1 cellular context compared by ENCODE assay signal in the genomic region with DNA sequence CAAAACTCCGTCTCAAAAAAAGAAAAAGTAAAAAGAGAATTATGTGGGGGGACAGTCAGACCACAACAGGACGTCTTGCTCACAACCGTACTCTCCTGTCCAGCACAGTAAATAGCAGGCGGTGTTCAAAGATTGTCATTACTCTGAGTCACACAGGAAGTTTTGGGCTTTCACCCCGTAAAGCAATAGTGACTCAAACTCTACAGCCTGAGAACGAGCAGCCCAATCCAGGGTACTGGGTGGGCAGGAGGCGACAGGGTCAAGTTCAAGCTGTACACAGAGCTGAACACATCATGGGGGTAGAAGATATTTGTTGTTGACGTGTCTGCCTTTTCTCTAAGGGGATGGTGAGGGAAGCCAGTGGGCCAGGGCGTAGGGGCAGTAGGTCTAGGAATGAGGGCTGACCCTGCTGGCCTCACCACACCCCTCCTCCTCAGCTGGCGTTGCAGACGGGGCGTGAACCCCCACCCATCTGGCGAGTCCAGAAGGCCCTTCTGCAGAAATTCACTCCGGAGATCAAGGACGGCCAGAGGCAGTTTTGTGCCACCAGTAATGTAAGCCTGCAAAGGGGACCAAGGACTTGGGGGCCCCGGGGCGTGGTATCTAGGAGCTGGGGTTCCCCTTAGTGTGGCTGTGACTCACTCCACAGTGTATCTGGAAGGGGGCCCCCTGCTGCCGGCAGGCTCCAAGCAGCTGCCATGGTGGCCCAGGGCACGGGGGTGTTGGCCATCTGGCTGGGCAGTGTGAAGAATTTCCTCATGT.
A peak's percentile ranks its signal among the peaks of the same experiment; 100 is the strongest.
TF ChIP-seq lines count a peak whose summit lies in the region.

No MANE protein-coding gene starts in this region.

TF ChIP-seq in HepG2, 621 proteins besides CTCF, POLR2A, EP300 and RAD21 (continued from another document):
- no peak for TF ChIP-seq ZFX (CRISPR knock-in tag; IDR thresholded peaks at IDR 0.05; ENCODE audit: low read depth)
- no peak for TF ChIP-seq ZNF616 (CRISPR knock-in tag; IDR thresholded peaks at IDR 0.05; ENCODE audit: low read depth)
- 0 out of 2 replicates have a peak, but pooled peaks have one; percentile 34 for TF ChIP-seq TBX3 (IDR thresholded peaks at IDR 0.05; ENCODE audit: borderline replicate concordance)
- peak; percentile 70 for TF ChIP-seq SAP130 (CRISPR knock-in tag; IDR thresholded peaks at IDR 0.05; ENCODE audit: low read depth)
- TF ChIP-seq, protein P1, sequence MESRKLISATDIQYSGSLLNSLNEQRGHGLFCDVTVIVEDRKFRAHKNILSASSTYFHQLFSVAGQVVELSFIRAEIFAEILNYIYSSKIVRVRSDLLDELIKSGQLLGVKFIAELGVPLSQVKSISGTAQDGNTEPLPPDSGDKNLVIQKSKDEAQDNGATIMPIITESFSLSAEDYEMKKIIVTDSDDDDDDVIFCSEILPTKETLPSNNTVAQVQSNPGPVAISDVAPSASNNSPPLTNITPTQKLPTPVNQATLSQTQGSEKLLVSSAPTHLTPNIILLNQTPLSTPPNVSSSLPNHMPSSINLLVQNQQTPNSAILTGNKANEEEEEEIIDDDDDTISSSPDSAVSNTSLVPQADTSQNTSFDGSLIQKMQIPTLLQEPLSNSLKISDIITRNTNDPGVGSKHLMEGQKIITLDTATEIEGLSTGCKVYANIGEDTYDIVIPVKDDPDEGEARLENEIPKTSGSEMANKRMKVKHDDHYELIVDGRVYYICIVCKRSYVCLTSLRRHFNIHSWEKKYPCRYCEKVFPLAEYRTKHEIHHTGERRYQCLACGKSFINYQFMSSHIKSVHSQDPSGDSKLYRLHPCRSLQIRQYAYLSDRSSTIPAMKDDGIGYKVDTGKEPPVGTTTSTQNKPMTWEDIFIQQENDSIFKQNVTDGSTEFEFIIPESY (CRISPR knock-in tag; IDR thresholded peaks at IDR 0.05): peak; percentile 60
- TF ChIP-seq SKI (IDR thresholded peaks at IDR 0.05; ENCODE audit: partially characterized antibody): peak; percentile 57
- peak; percentile 60; the same call in 1 of the 2 replicates for TF ChIP-seq RXRA (CRISPR knock-in tag; IDR thresholded peaks at IDR 0.05)
- TF ChIP-seq YY1 (IDR thresholded peaks at IDR 0.05; ENCODE audit: insufficient read depth, insufficient replicate concordance, low read depth, low read length): no peak
- no peak for TF ChIP-seq ZNF468 (CRISPR knock-in tag; IDR thresholded peaks at IDR 0.05)
- TF ChIP-seq, protein P2, sequence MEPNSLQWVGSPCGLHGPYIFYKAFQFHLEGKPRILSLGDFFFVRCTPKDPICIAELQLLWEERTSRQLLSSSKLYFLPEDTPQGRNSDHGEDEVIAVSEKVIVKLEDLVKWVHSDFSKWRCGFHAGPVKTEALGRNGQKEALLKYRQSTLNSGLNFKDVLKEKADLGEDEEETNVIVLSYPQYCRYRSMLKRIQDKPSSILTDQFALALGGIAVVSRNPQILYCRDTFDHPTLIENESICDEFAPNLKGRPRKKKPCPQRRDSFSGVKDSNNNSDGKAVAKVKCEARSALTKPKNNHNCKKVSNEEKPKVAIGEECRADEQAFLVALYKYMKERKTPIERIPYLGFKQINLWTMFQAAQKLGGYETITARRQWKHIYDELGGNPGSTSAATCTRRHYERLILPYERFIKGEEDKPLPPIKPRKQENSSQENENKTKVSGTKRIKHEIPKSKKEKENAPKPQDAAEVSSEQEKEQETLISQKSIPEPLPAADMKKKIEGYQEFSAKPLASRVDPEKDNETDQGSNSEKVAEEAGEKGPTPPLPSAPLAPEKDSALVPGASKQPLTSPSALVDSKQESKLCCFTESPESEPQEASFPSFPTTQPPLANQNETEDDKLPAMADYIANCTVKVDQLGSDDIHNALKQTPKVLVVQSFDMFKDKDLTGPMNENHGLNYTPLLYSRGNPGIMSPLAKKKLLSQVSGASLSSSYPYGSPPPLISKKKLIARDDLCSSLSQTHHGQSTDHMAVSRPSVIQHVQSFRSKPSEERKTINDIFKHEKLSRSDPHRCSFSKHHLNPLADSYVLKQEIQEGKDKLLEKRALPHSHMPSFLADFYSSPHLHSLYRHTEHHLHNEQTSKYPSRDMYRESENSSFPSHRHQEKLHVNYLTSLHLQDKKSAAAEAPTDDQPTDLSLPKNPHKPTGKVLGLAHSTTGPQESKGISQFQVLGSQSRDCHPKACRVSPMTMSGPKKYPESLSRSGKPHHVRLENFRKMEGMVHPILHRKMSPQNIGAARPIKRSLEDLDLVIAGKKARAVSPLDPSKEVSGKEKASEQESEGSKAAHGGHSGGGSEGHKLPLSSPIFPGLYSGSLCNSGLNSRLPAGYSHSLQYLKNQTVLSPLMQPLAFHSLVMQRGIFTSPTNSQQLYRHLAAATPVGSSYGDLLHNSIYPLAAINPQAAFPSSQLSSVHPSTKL (CRISPR knock-in tag; IDR thresholded peaks at IDR 0.05): 0 out of 2 replicates have a peak, but pooled peaks have one; percentile 12
- no peak for TF ChIP-seq LCORL (IDR thresholded peaks at IDR 0.05)
- TF ChIP-seq LCORL (CRISPR knock-in tag; IDR thresholded peaks at IDR 0.05): 0 out of 2 replicates have a peak, but pooled peaks have one; percentile 28
- TF ChIP-seq ZNF180 (CRISPR knock-in tag; IDR thresholded peaks at IDR 0.05; ENCODE audit: borderline replicate concordance, low read depth): no peak
- TF ChIP-seq, protein P3, sequence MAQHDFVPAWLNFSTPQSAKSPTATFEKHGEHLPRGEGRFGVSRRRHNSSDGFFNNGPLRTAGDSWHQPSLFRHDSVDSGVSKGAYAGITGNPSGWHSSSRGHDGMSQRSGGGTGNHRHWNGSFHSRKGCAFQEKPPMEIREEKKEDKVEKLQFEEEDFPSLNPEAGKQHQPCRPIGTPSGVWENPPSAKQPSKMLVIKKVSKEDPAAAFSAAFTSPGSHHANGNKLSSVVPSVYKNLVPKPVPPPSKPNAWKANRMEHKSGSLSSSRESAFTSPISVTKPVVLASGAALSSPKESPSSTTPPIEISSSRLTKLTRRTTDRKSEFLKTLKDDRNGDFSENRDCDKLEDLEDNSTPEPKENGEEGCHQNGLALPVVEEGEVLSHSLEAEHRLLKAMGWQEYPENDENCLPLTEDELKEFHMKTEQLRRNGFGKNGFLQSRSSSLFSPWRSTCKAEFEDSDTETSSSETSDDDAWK (CRISPR knock-in tag; IDR thresholded peaks at IDR 0.05): no peak
- TF ChIP-seq PHF5A (CRISPR knock-in tag; IDR thresholded peaks at IDR 0.05; ENCODE audit: low read depth, unreplicated experiment): no peak
- TF ChIP-seq BHLHE40 (IDR thresholded peaks at IDR 0.05; ENCODE audit: low read length): no peak
- peak; percentile 68; the same call in 1 of the 2 replicates for TF ChIP-seq RXRB (CRISPR knock-in tag; IDR thresholded peaks at IDR 0.05; ENCODE audit: borderline replicate concordance)
- no peak for TF ChIP-seq GPN1 (CRISPR knock-in tag; IDR thresholded peaks at IDR 0.05; ENCODE audit: borderline replicate concordance)
- TF ChIP-seq KLF6 (CRISPR knock-in tag; IDR thresholded peaks at IDR 0.05): no peak
